9 cellular contexts compared by ENCODE assay signal in the genomic region with DNA sequence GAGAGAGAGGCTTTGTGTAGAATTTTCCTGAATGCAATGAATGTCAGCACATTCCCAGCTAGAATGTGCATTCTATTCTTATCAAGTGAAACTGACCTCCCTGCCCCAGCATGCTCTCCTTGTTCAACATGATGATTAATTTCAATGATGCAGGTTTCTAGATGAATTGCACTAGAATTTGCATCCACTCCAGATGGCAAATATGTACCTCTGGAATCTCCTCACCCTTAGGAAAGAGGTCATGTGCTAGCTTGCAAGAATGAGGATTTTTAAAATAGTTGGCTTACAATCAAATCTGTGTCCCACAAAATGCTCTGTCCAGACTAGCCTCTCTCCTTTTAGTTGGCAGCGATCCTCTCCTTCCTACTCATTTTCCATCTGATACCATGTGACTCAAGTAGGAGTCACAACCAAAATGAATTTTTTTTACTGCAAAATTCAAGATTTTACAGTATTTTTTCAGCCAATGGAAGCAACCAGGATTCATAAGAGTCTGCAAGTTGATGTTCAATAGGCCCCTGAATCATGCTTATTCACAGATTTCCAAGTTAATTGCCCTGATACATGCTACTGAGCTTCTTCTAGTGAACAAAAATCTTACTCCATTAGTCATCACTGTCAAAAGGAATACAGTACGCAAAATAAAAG. TPM values are rescaled to one million over a fixed set of nuclear protein-coding genes. Genes with fewer than 3 reads are reported as not detected.
A peak's percentile ranks its signal among the peaks of the same experiment; 100 is the strongest.
DNase-seq lines count a peak whose midpoint lies in the region; ATAC-seq and TF ChIP-seq lines count a peak whose summit lies in the region.
"Had no signal": no experiment of that assay in that cellular context is flagged by ENCODE, and none has a peak within 500 bp of the region (broad histone marks: within the 10 kb centered on the region; RNA-seq: fewer than 3 reads in every experiment).

No MANE protein-coding gene starts in this region.

- intact Hi-C loops in Caco-2 (cut with micrococcal nuclease; ENCODE audit: unreplicated experiment), result no loop called here

- H3K27me3 Mint-ChIP-seq in Caco-2 (ENCODE audit: insufficient read depth, unreplicated experiment) (no peaks in the 10 kb centered on the region), nephron (ENCODE audit: low read depth) (peaks cover 4% of the 10 kb centered on the region), endothelial cell (ENCODE audit: unreplicated experiment) (peaks cover 1% of the 10 kb centered on the region), glutamatergic neuron (ENCODE audit: unreplicated experiment) (no peaks in the 10 kb centered on the region)

- H3K27ac Mint-ChIP-seq in Caco-2 (ENCODE audit: unreplicated experiment), result peak overlapping the region; percentile 65
- peak overlapping the region in 2 of 3 experiments; percentile 47 to 83 for H3K27ac Mint-ChIP-seq in nephron
- no peak overlapping the region for H3K27ac Mint-ChIP-seq in endothelial cell (ENCODE audit: unreplicated experiment)
- no peak overlapping the region for H3K27ac Mint-ChIP-seq in glutamatergic neuron (ENCODE audit: unreplicated experiment)

- H3K4me3 Mint-ChIP-seq in Caco-2 (ENCODE audit: unreplicated experiment), result no peak overlapping the region
- H3K4me3 Mint-ChIP-seq in nephron, result no peak overlapping the region
- no peak overlapping the region for H3K4me3 Mint-ChIP-seq in endothelial cell (ENCODE audit: unreplicated experiment)
- no peak overlapping the region for H3K4me3 Mint-ChIP-seq in glutamatergic neuron (ENCODE audit: unreplicated experiment)

- DNase-seq in Caco-2 (peak; percentile 59 to 66), LHCN-M2 (ENCODE audit: low read depth) (peak; percentile 98), choroid plexus epithelial cell (ENCODE audit: low read depth) (peak; percentile 86), endothelial cell (ENCODE audit: low spot score) (no peak), T-helper 9 cell (no peak), glutamatergic neuron (no peak)

- H3K4me1 Mint-ChIP-seq in Caco-2 (ENCODE audit: low read depth, unreplicated experiment) (peaks cover 43% of the 10 kb centered on the region), nephron (peaks cover 43% of the 10 kb centered on the region), endothelial cell (ENCODE audit: unreplicated experiment) (peaks cover 13% of the 10 kb centered on the region), glutamatergic neuron (ENCODE audit: low read depth, unreplicated experiment) (no peaks in the 10 kb centered on the region)

- H3K9me3 ChIP-seq in Caco-2, result no peaks in the 10 kb centered on the region
- H3K9me3 ChIP-seq: HAP-1 had no signal

- POLR2A ChIA-PET in Caco-2 (lab: Charles Lee), result interaction anchor here (1.1 kb wide), 1 partner anchor 74 kb away, joined by 3 read pairs; no protein-coding TSS in a partner anchor

- H3K9me3 Mint-ChIP-seq in Caco-2 (ENCODE audit: unreplicated experiment) (no peaks in the 10 kb centered on the region), nephron (no peaks in the 10 kb centered on the region), endothelial cell (ENCODE audit: unreplicated experiment) (no peaks in the 10 kb centered on the region), glutamatergic neuron (ENCODE audit: unreplicated experiment) (peaks cover 1% of the 10 kb centered on the region)

- CTCF ChIA-PET in Caco-2 (lab: Charles Lee), result no interaction called here

- H3K36me3 Mint-ChIP-seq in Caco-2 (ENCODE audit: insufficient read depth, unreplicated experiment), result no peaks in the 10 kb centered on the region
- H3K36me3 Mint-ChIP-seq in nephron (ENCODE audit: low read depth), result no peaks in the 10 kb centered on the region
- H3K36me3 Mint-ChIP-seq in endothelial cell (ENCODE audit: low read depth, unreplicated experiment), result peaks cover 3% of the 10 kb centered on the region
- no peaks in the 10 kb centered on the region for H3K36me3 Mint-ChIP-seq in glutamatergic neuron (ENCODE audit: unreplicated experiment)

- no peak for TF ChIP-seq CTCF in Caco-2 (IDR thresholded peaks at IDR 0.05; ENCODE audit: insufficient read depth in 1 of 2, low read depth in 1 of 2, low read length in 1 of 2, severe bottlenecking in 1 of 2, unreplicated experiment in 1 of 2)
- no peak for TF ChIP-seq CTCF in choroid plexus epithelial cell (conservative IDR thresholded peaks at IDR 0.05; ENCODE audit: low read depth, low read length)
- TF ChIP-seq CTCF in nephron (IDR thresholded peaks at IDR 0.05; ENCODE audit: unreplicated experiment in 3 of 3), result no peak
- TF ChIP-seq CTCF in endothelial cell (IDR thresholded peaks at IDR 0.05; ENCODE audit: unreplicated experiment), result no peak
- TF ChIP-seq CTCF in glutamatergic neuron (IDR thresholded peaks at IDR 0.05; ENCODE audit: partially characterized antibody, unreplicated experiment), result no peak

- no TSS peak for BruUV-seq in Caco-2 (replicated peaks; lab: Mats Ljungman, UMichigan)

- ATAC-seq in GM18861 (IDR thresholded peaks at IDR 0.05; ENCODE audit: unreplicated experiment), result no peak

- H3K4me3 ChIP-seq in Caco-2 (ENCODE audit: low read depth, low read length) (no peak overlapping the region), choroid plexus epithelial cell (ENCODE audit: low read depth, low read length) (no peak overlapping the region)
- H3K4me3 ChIP-seq: HAP-1 had no signal

- no peaks in the 10 kb centered on the region for H3K36me3 ChIP-seq in Caco-2 (ENCODE audit: control insufficient read depth, insufficient read depth, low read length)
- H3K36me3 ChIP-seq: HAP-1 had no signal

- peaks cover 62% of the 10 kb centered on the region for H3K4me1 ChIP-seq in Caco-2
- H3K4me1 ChIP-seq: HAP-1 had no signal

- no peaks in the 10 kb centered on the region for H3K27me3 ChIP-seq in Caco-2 (replicated peaks; ENCODE audit: control insufficient read depth, insufficient read depth, low read length)

RNA-seq across cellular contexts. Expression of a gene that starts 21.0 kb away (rescaled TPM):
- total RNA-seq in Caco-2 (2022) (0.19 and 0.48 TPM in 2 replicates), LHCN-M2 (2014; rRNA removed) (0.13 and 0.75 TPM in 2 replicates), endothelial cell (ENCODE audit: unreplicated experiment) (1.1 TPM), glutamatergic neuron (ENCODE audit: unreplicated experiment) (0.74 TPM)
- polyA plus RNA-seq in LHCN-M2 (2012), result 0.30 TPM

Comparison
In these comparisons a context has a peak if more than half of its experiments do, and no peak if none do; other contexts are left out.
1. DNase-seq: peak in Caco-2 (2 of 2), LHCN-M2 (single experiment) and choroid plexus epithelial cell (single experiment); none in endothelial cell (single experiment), T-helper 9 cell (single experiment) and glutamatergic neuron (single experiment).
2. H3K27ac Mint-ChIP-seq: peak in Caco-2 (single experiment) and nephron (2 of 3); none in endothelial cell (single experiment) and glutamatergic neuron (single experiment).